ENCODE assay signal across 9 cellular contexts in genomic region chr1:171251042-171251740, GRCh38. TPM values are rescaled to one million over a fixed set of nuclear protein-coding genes. Genes with fewer than 3 reads are reported as not detected.
DNase-seq lines count a peak whose midpoint lies in the region; ATAC-seq, FAIRE-seq and TF ChIP-seq lines count a peak whose summit lies in the region.
"Had no signal": no experiment of that assay in that cellular context is flagged by ENCODE, and none has a peak within 500 bp of the region (broad histone marks: within the 10 kb centered on the region; RNA-seq: fewer than 3 reads in every experiment).

No MANE protein-coding gene starts in this region.

- no peaks in the 10 kb centered on the region for H3K9me3 ChIP-seq in sigmoid colon

- DNase-seq in DMS153 (lab: John Stamatoyannopoulos, UW) (peak; percentile 61), H7 (peak; percentile 36), NCI-H345 treated with DMSO at 0.1 percent for 48 hours (lab: John Stamatoyannopoulos, UW; ENCODE audit: unreplicated experiment) (peak; percentile 48), hepatic stellate cell (ENCODE audit: low spot score) (peak; percentile 22), sigmoid colon (no peak), D721Med (ENCODE audit: insufficient read length, low spot score) (no peak)
- DNase-seq in activated naive CD4-positive, alpha-beta T cell treated with anti-CD3 and anti-CD28 coated beads, Interleukin-2, amount 50 U/mL, for 16 hours = peak; percentile 22

- 2 to 5% methylated on average over 26 of the region's 26 CpGs for WGBS in sigmoid colon, 2 donors

- no peak for ATAC-seq in HG03439 (IDR thresholded peaks at IDR 0.05; ENCODE audit: unreplicated experiment)

- H3K4me3 ChIP-seq in H7 (ENCODE audit: insufficient read depth, low read depth, low read length) = peak overlapping the region; percentile 42
- peak overlapping the region; percentile 19 to 49 (median 41) for H3K4me3 ChIP-seq in sigmoid colon

- H3K27me3 ChIP-seq in H7 (ENCODE audit: control insufficient read depth, insufficient read depth, low read length) = peaks cover 3% of the 10 kb centered on the region; the same call in 1 of the 2 replicates
- H3K27me3 ChIP-seq in sigmoid colon = peaks cover 0 to 29% (median 26%) of the 10 kb centered on the region in 3 donors

- intact Hi-C loops in sigmoid colon (cut with DNase I) = no loop called here

- FAIRE-seq in D721Med (lab: Jason Lieb, UNC) = no peak

- no peak for TF ChIP-seq EP300 in sigmoid colon (IDR thresholded peaks at IDR 0.05)

- no peak overlapping the region for H3K27ac ChIP-seq in sigmoid colon

- H3K36me3 ChIP-seq in H7 (replicated peaks; ENCODE audit: control insufficient read depth, insufficient read depth, low read length) (no peaks in the 10 kb centered on the region), sigmoid colon (no peaks in the 10 kb centered on the region)

- no peak for TF ChIP-seq POLR2A in sigmoid colon (IDR thresholded peaks at IDR 0.05)

- TF ChIP-seq CTCF in sigmoid colon (IDR thresholded peaks at IDR 0.05) (no peak), D721Med (IDR thresholded peaks at IDR 0.05; ENCODE audit: insufficient read depth, missing control alignments) (no peak)

- H3K4me1 ChIP-seq in sigmoid colon = peaks cover 0 to 8% (median 0%) of the 10 kb centered on the region in 4 donors

RNA-seq across cellular contexts. Expression of gene FMO1, which starts 2.9 kb away (rescaled TPM):
- total RNA-seq in H7 (2014; rRNA removed; shearing (Covaris generic)) = not detected in 2 replicates
- under 1 TPM in 3 of 4 donors, not detected in 1; 0.28 to 0.82 (median 0.36) TPM for total RNA-seq in sigmoid colon
- under 1 TPM in 2 of 3 donors, not detected in 1; 0.26 to 0.60 TPM for polyA plus RNA-seq in sigmoid colon
- total RNA-seq: HT1080 had no signal

Comparison
In these comparisons a context has a peak if more than half of its experiments do, and no peak if none do; other contexts are left out.
1. DNase-seq: peak in DMS153 (single experiment), H7 (single experiment), NCI-H345 treated with DMSO at 0.1 percent for 48 hours (single experiment), activated naive CD4-positive, alpha-beta T cell treated with anti-CD3 and anti-CD28 coated beads, Interleukin-2, amount 50 U/mL, for 16 hours (single experiment) and hepatic stellate cell (single experiment); none in sigmoid colon (single experiment) and D721Med (single experiment).